In genomic region chr7:94492601-94493000, GRCh38 we compare ENCODE assay signal across 12 cellular contexts. TPM values are rescaled to one million over a fixed set of nuclear protein-coding genes. Genes with fewer than 3 reads are reported as not detected.
DNase-seq lines count a peak whose midpoint lies in the region; ATAC-seq and TF ChIP-seq lines count a peak whose summit lies in the region.
"Had no signal": no experiment of that assay in that cellular context is flagged by ENCODE, and none has a peak within 500 bp of the region (broad histone marks: within the 10 kb centered on the region; RNA-seq: fewer than 3 reads in every experiment).

No MANE protein-coding gene starts in this region.

- intact Hi-C loops in gastrocnemius medialis (cut with DNase I; ENCODE audit: low total_unique reads) = no loop called here

- TF ChIP-seq CTCF in OCI-LY3 (IDR thresholded peaks at IDR 0.05; ENCODE audit: low read depth, low read length) (no peak), gastrocnemius medialis (IDR thresholded peaks at IDR 0.05 in 4 of 5, conservative IDR thresholded peaks at IDR 0.05 in 1 of 5) (no peak)

- H3K27ac ChIP-seq in OCI-LY3 (ENCODE audit: low read length) (no peak overlapping the region), gastrocnemius medialis (no peak overlapping the region)
- H3K27ac ChIP-seq in effector memory CD4-positive, alpha-beta T cell (ENCODE audit: insufficient read depth, low read length, poor library complexity, severe bottlenecking) = no peak overlapping the region

- H4K20me1 ChIP-seq in OCI-LY3 (ENCODE audit: insufficient read depth, low read length) = no peaks in the 10 kb centered on the region

- no peaks in the 10 kb centered on the region for H3K79me2 ChIP-seq in OCI-LY3 (ENCODE audit: low read length)

- DNase-seq in gastrocnemius medialis (no peak), NCI-H2171 treated with DMSO at 0.1 percent for 48 hours (lab: John Stamatoyannopoulos, UW) (no peak)
- DNase-seq in effector memory CD4-positive, alpha-beta T cell = no peak
- no peak for DNase-seq in activated effector memory CD4-positive, alpha-beta T cell treated with Interleukin-2 at 50 U/mL for 16 hours
- DNase-seq: CD4-positive, alpha-beta T cell; naive B cell; NCI-H446 treated with DMSO at 0.1 percent for 48 hours; stimulated activated CD4-positive, alpha-beta T cell treated with anti-CD3 and anti-CD28 coated beads, Interleukin-12 subunit alpha, Interleukin-12 subunit beta, amount 100 ng/mL, for 4 hours had no signal

- H3K4me2 ChIP-seq in OCI-LY3 (ENCODE audit: low read length) = peak overlapping the region; percentile 39

- H3K27me3 ChIP-seq in OCI-LY3 (ENCODE audit: low read depth, low read length) (no peaks in the 10 kb centered on the region), gastrocnemius medialis (no peaks in the 10 kb centered on the region)
- peaks cover 4% of the 10 kb centered on the region for H3K27me3 ChIP-seq in effector memory CD4-positive, alpha-beta T cell (replicated peaks; ENCODE audit: control insufficient read depth, insufficient read depth, low read length, poor library complexity, severe bottlenecking)

- ATAC-seq in GM18519 (IDR thresholded peaks at IDR 0.05; ENCODE audit: low FRiP score, unreplicated experiment) (peak; percentile 99), GM21367 (IDR thresholded peaks at IDR 0.05; ENCODE audit: unreplicated experiment) (peak; percentile 99), HG03025 (IDR thresholded peaks at IDR 0.05; ENCODE audit: low FRiP score, unreplicated experiment) (peak; percentile 98), gastrocnemius medialis (no peak)

- H3K4me3 ChIP-seq in OCI-LY3 (ENCODE audit: low read length) = no peak overlapping the region
- H3K4me3 ChIP-seq in gastrocnemius medialis = no peak overlapping the region
- H3K4me3 ChIP-seq in effector memory CD4-positive, alpha-beta T cell (ENCODE audit: insufficient read depth, low read depth, low read length, poor library complexity, severe bottlenecking) = no peak overlapping the region

- H3K36me3 ChIP-seq in OCI-LY3 (replicated peaks; ENCODE audit: low read depth, low read length) (no peaks in the 10 kb centered on the region), gastrocnemius medialis (no peaks in the 10 kb centered on the region)
- no peaks in the 10 kb centered on the region for H3K36me3 ChIP-seq in effector memory CD4-positive, alpha-beta T cell (ENCODE audit: control insufficient read depth, insufficient read depth, low read length)

- no peak for TF ChIP-seq POLR2A in gastrocnemius medialis (IDR thresholded peaks at IDR 0.05)

- in situ Hi-C loops in gastrocnemius medialis (cut with MboI; ENCODE audit: low sequenced_read_pairs in 4 of 4) = no loop called here

- H3K9me3 ChIP-seq in OCI-LY3 (ENCODE audit: insufficient read depth, low read length) (no peaks in the 10 kb centered on the region), gastrocnemius medialis (no peaks in the 10 kb centered on the region)
- no peaks in the 10 kb centered on the region for H3K9me3 ChIP-seq in effector memory CD4-positive, alpha-beta T cell (ENCODE audit: control insufficient read depth, low read length)

- H2AFZ ChIP-seq in OCI-LY3 (ENCODE audit: low read depth, low read length) = no peak overlapping the region

- no peak overlapping the region for H3K9ac ChIP-seq in OCI-LY3 (ENCODE audit: low read length)

- H3K4me1 ChIP-seq in OCI-LY3 (ENCODE audit: low read length) (peaks cover 14% of the 10 kb centered on the region), gastrocnemius medialis (no peaks in the 10 kb centered on the region)
- H3K4me1 ChIP-seq in effector memory CD4-positive, alpha-beta T cell (ENCODE audit: control insufficient read depth, insufficient read depth, low read length, poor library complexity, severe bottlenecking) = no peaks in the 10 kb centered on the region

RNA-seq across cellular contexts. Expression of gene CASD1, which starts 17.0 kb away (rescaled TPM):
- total RNA-seq in gastrocnemius medialis = 10 to 100 TPM in 3 of 4 donors, 1 to 10 TPM in 1; 9.8 to 25.0 (median 14.2) TPM

Comparison
In these comparisons a context has a peak if more than half of its experiments do, and no peak if none do; other contexts are left out.
1. ATAC-seq: peak in GM18519 (single experiment), GM21367 (single experiment) and HG03025 (single experiment); none in gastrocnemius medialis (0 of 2).